Comparison of ENCODE assay signal across 8 cellular contexts in the genomic region with DNA sequence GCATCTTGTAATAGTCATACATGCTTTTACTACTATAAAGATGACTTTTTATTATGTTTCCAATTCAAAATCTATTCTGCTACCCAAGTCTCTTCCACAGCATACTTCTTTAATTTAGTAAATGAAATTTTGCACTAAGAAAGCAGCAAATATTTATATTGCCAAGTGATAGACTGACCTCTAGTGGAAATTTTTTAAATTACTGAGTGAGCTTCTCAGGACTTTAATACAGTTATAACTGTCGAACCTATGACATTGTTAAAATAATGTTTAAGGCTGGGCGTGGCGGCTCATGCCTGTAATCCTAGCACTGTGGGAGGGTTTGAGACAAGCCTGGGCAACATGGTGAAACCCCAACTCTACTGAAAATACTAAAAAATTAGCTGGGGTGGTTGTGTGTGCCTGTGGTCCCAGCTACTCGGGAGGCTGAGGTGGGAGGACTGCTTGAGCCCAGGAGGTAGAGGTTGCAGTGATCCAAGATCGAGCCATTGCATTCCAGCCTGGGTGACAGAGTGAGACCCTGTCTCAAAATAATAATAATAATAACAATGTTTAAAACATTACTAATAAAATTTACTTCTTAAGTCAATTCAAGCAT. TPM values are rescaled to one million over a fixed set of nuclear protein-coding genes. Genes with fewer than 3 reads are reported as not detected.
DNase-seq lines count a peak whose midpoint lies in the region; ATAC-seq, FAIRE-seq and TF ChIP-seq lines count a peak whose summit lies in the region.

No MANE protein-coding gene starts in this region.

- peaks cover 12% of the 10 kb centered on the region for H3K27me3 Mint-ChIP-seq in activated CD8-positive, alpha-beta T cell treated with anti-CD3 and anti-CD28 coated beads for 36 hours
- peaks cover 30% of the 10 kb centered on the region for H3K27me3 Mint-ChIP-seq in activated CD8-positive, alpha-beta T cell treated with anti-CD3 and anti-CD28 coated beads, Interleukin-2, amount 10 ng/mL, durations not matched to agents 7 days and 5 days (ENCODE audit: low read depth)
- H3K27me3 Mint-ChIP-seq in osteocyte (ENCODE audit: unreplicated experiment) = peaks cover 47% of the 10 kb centered on the region

- no peak for TF ChIP-seq POLR2A in esophagus squamous epithelium (IDR thresholded peaks at IDR 0.05)

- ATAC-seq in activated CD8-positive, alpha-beta T cell treated with anti-CD3 and anti-CD28 coated beads for 36 hours = peak; percentile 39
- ATAC-seq in activated CD8-positive, alpha-beta T cell treated with anti-CD3 and anti-CD28 coated beads, Interleukin-2, amount 10 ng/mL, durations not matched to agents 7 days and 5 days = no peak

- CTCF ChIA-PET in activated CD8-positive, alpha-beta T cell treated with anti-CD3 and anti-CD28 coated beads for 36 hours (lab: Charles Lee) = interaction anchor here (0.6 to 3.1 kb wide), 22 partner anchors 10 to 372 kb away, joined by 3 to 21 read pairs (median 4); a partner anchor contains a TSS
- CTCF ChIA-PET in activated CD8-positive, alpha-beta T cell treated with anti-CD3 and anti-CD28 coated beads, Interleukin-2, amount 10 ng/mL, durations not matched to agents 7 days and 5 days (lab: Charles Lee) = interaction anchor here (0.8 to 2.2 kb wide), 13 partner anchors 9 to 393 kb away, joined by 3 to 11 read pairs (median 5); a partner anchor contains a TSS

- intact Hi-C loops in activated CD8-positive, alpha-beta T cell treated with anti-CD3 and anti-CD28 coated beads for 36 hours (cut with micrococcal nuclease) = loop anchor here (5.0 to 10.0 kb wide), 2 partner anchors 222 to 339 kb away; no protein-coding TSS in a partner anchor
- intact Hi-C loops in esophagus squamous epithelium (cut with DNase I) = loop anchor here (10.0 kb wide), 1 partner anchor 342 kb away; no protein-coding TSS in a partner anchor

- no peak for DNase-seq in activated CD8-positive, alpha-beta T cell treated with anti-CD3 and anti-CD28 coated beads for 36 hours
- DNase-seq in activated CD8-positive, alpha-beta T cell treated with anti-CD3 and anti-CD28 coated beads, Interleukin-2, amount 10 ng/mL, durations not matched to agents 7 days and 5 days = no peak
- DNase-seq in Jurkat, Clone E6-1 (ENCODE audit: low read depth, low spot score) = peak; percentile 45
- DNase-seq in RCC 7860 (ENCODE audit: low spot score) (peak; percentile 40), esophagus squamous epithelium (lab: John Stamatoyannopoulos, UW) (no peak), osteocyte (ENCODE audit: extremely low spot score, unreplicated experiment) (no peak), HuH-7.5 (ENCODE audit: low spot score) (no peak)
- DNase-seq in stimulated activated naive CD4-positive, alpha-beta T cell treated with Interleukin-2 at 50 U/mL for 16 hours (lab: John Stamatoyannopoulos, UW) = no peak

- peaks cover 0 to 1% (median 0%) of the 10 kb centered on the region in 3 donors for H3K9me3 ChIP-seq in esophagus squamous epithelium

- H3K27ac Mint-ChIP-seq in activated CD8-positive, alpha-beta T cell treated with anti-CD3 and anti-CD28 coated beads for 36 hours = no peak overlapping the region
- H3K27ac Mint-ChIP-seq in activated CD8-positive, alpha-beta T cell treated with anti-CD3 and anti-CD28 coated beads, Interleukin-2, amount 10 ng/mL, durations not matched to agents 7 days and 5 days = no peak overlapping the region
- no peak overlapping the region for H3K27ac Mint-ChIP-seq in osteocyte (ENCODE audit: unreplicated experiment)

- no peaks in the 10 kb centered on the region for H3K27me3 ChIP-seq in esophagus squamous epithelium

- H3K9me3 Mint-ChIP-seq in activated CD8-positive, alpha-beta T cell treated with anti-CD3 and anti-CD28 coated beads for 36 hours = no peaks in the 10 kb centered on the region
- no peaks in the 10 kb centered on the region for H3K9me3 Mint-ChIP-seq in activated CD8-positive, alpha-beta T cell treated with anti-CD3 and anti-CD28 coated beads, Interleukin-2, amount 10 ng/mL, durations not matched to agents 7 days and 5 days (ENCODE audit: insufficient read depth)
- peaks cover 7% of the 10 kb centered on the region for H3K9me3 Mint-ChIP-seq in osteocyte (ENCODE audit: unreplicated experiment)

- no peak overlapping the region for H3K4me3 ChIP-seq in Jurkat, Clone E6-1 (ENCODE audit: low read length)
- H3K4me3 ChIP-seq in esophagus squamous epithelium = no peak overlapping the region

- H3K4me3 Mint-ChIP-seq in activated CD8-positive, alpha-beta T cell treated with anti-CD3 and anti-CD28 coated beads for 36 hours = no peak overlapping the region
- H3K4me3 Mint-ChIP-seq in activated CD8-positive, alpha-beta T cell treated with anti-CD3 and anti-CD28 coated beads, Interleukin-2, amount 10 ng/mL, durations not matched to agents 7 days and 5 days = no peak overlapping the region
- no peak overlapping the region for H3K4me3 Mint-ChIP-seq in osteocyte (ENCODE audit: unreplicated experiment)

- H3K36me3 Mint-ChIP-seq in activated CD8-positive, alpha-beta T cell treated with anti-CD3 and anti-CD28 coated beads for 36 hours (ENCODE audit: low read depth) = no peaks in the 10 kb centered on the region
- H3K36me3 Mint-ChIP-seq in activated CD8-positive, alpha-beta T cell treated with anti-CD3 and anti-CD28 coated beads, Interleukin-2, amount 10 ng/mL, durations not matched to agents 7 days and 5 days (ENCODE audit: low read depth) = no peaks in the 10 kb centered on the region
- H3K36me3 Mint-ChIP-seq in osteocyte (ENCODE audit: unreplicated experiment) = no peaks in the 10 kb centered on the region

- no peaks in the 10 kb centered on the region for H3K36me3 ChIP-seq in esophagus squamous epithelium

- H3K4me1 ChIP-seq in esophagus squamous epithelium = peaks cover 0 to 11% (median 0%) of the 10 kb centered on the region in 3 donors

- FAIRE-seq in RCC 7860 (lab: Jason Lieb, UNC) = peak; percentile 66

- peaks cover 8% of the 10 kb centered on the region for H3K4me1 Mint-ChIP-seq in activated CD8-positive, alpha-beta T cell treated with anti-CD3 and anti-CD28 coated beads for 36 hours (ENCODE audit: low read depth)
- H3K4me1 Mint-ChIP-seq in activated CD8-positive, alpha-beta T cell treated with anti-CD3 and anti-CD28 coated beads, Interleukin-2, amount 10 ng/mL, durations not matched to agents 7 days and 5 days (ENCODE audit: low read depth) = no peaks in the 10 kb centered on the region
- peaks cover 9% of the 10 kb centered on the region for H3K4me1 Mint-ChIP-seq in osteocyte (ENCODE audit: unreplicated experiment)

- peak; percentile 69 for TF ChIP-seq CTCF in activated CD8-positive, alpha-beta T cell treated with anti-CD3 and anti-CD28 coated beads for 36 hours (IDR thresholded peaks at IDR 0.05)
- TF ChIP-seq CTCF in esophagus squamous epithelium (IDR thresholded peaks at IDR 0.05) = peak; percentile 42 to 82 (median 71)
- TF ChIP-seq CTCF in osteocyte (IDR thresholded peaks at IDR 0.05) = peak; percentile 74

- no peak overlapping the region for H3K27ac ChIP-seq in esophagus squamous epithelium

- POLR2A ChIA-PET in activated CD8-positive, alpha-beta T cell treated with anti-CD3 and anti-CD28 coated beads for 36 hours (lab: Charles Lee) = no interaction called here
- POLR2A ChIA-PET in activated CD8-positive, alpha-beta T cell treated with anti-CD3 and anti-CD28 coated beads, Interleukin-2, amount 10 ng/mL, durations not matched to agents 7 days and 5 days (lab: Charles Lee) = no interaction called here

- 21 to 28% methylated on average over 5 of the region's 5 CpGs for WGBS in esophagus squamous epithelium, 2 donors

RNA-seq across cellular contexts. Expression of a gene that starts 27.3 kb away (rescaled TPM):
- 1 to 10 TPM; 1.3 to 3.6 TPM for total RNA-seq in activated CD8-positive, alpha-beta T cell treated with anti-CD3 and anti-CD28 coated beads for 36 hours
- 1 to 10 TPM; 3.7 to 3.9 TPM for total RNA-seq in activated CD8-positive, alpha-beta T cell treated with anti-CD3 and anti-CD28 coated beads, Interleukin-2, amount 10 ng/mL, durations not matched to agents 7 days and 5 days
- polyA plus RNA-seq in Jurkat, Clone E6-1 (2012; ENCODE audit: insufficient read depth, insufficient read length) = 12.0 TPM
- 1 to 10 TPM in 1 of 4 donors, under 1 TPM in 2, not detected in 1; 0.48 to 2.9 (median 0.56) TPM for total RNA-seq in esophagus squamous epithelium
- total RNA-seq in osteocyte = 0.65 and 1.3 TPM in 2 replicates

Comparison
In these comparisons a context has a peak if more than half of its experiments do, and no peak if none do; other contexts are left out.
1. DNase-seq: peak in Jurkat, Clone E6-1 (single experiment) and RCC 7860 (single experiment); none in activated CD8-positive, alpha-beta T cell treated with anti-CD3 and anti-CD28 coated beads for 36 hours (single experiment), activated CD8-positive, alpha-beta T cell treated with anti-CD3 and anti-CD28 coated beads, Interleukin-2, amount 10 ng/mL, durations not matched to agents 7 days and 5 days (single experiment), esophagus squamous epithelium (single experiment), osteocyte (single experiment), stimulated activated naive CD4-positive, alpha-beta T cell treated with Interleukin-2 at 50 U/mL for 16 hours (single experiment) and HuH-7.5 (single experiment).
2. Peak in every context shown above with its lines, with median percentiles within 50 percentile points of each other: CTCF ChIP-seq.